In the genomic region with DNA sequence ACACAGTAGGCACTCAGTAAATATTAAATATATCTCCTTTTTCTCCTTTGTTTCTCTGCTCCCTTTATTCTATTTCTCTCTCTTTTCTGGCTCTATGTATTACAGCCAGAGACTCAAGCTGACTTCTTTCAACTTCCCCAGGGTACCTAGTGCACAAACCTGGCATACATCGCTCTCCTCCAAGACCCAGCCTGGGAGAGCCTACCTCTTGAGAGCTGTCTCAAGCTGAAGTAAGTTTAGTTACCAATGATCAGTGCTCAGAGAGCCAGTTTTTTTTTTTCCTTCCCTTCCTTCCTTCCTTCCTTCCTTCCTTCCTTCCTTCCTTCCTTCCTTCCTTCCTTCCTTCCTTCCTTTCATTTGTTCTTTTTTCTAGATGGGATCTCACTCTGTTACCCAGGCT, we compare ENCODE assay signal across 38 cellular contexts. TPM values are rescaled to one million over a fixed set of nuclear protein-coding genes. Genes with fewer than 3 reads are reported as not detected.
"Had no signal": no experiment of that assay in that cellular context is flagged by ENCODE, and none has a peak within 500 bp of the region (broad histone marks: within the 10 kb centered on the region; RNA-seq: fewer than 3 reads in every experiment).

No MANE protein-coding gene starts in this region.

- H3K4me3 ChIP-seq: ascending aorta, cardiac muscle cell had no signal

- H3K4me1 Mint-ChIP-seq: activated B cell treated with CpG ODN at 0.5 μM for 24 hours; activated CD4-positive, alpha-beta memory T cell treated with anti-CD3 and anti-CD28 coated beads, Interleukin-2, amount 10 ng/mL, durations not matched to agents 7 days and 5 days; activated CD4-positive, alpha-beta T cell treated with anti-CD3 and anti-CD28 coated beads for 36 hours; activated CD4-positive, alpha-beta T cell treated with anti-CD3 and anti-CD28 coated beads, Interleukin-2, amount 10 ng/mL, durations not matched to agents 7 days and 5 days; activated CD8-positive, alpha-beta memory T cell treated with anti-CD3 and anti-CD28 coated beads, Interleukin-2, amount 10 ng/mL, durations not matched to agents 7 days and 5 days; activated naive CD4-positive, alpha-beta T cell treated with anti-CD3 and anti-CD28 coated beads, Interleukin-2, amount 10 ng/mL, durations not matched to agents 7 days and 5 days; activated naive CD4-positive, alpha-beta T cell treated with anti-CD3 and anti-CD28 coated beads, Interleukin-2, amount 50 U/mL, for 24 hours; activated naive CD8-positive, alpha-beta T cell treated with anti-CD3 and anti-CD28 coated beads, Interleukin-2, amount 10 ng/mL, durations not matched to agents 7 days and 5 days; activated naive CD8-positive, alpha-beta T cell treated with anti-CD3 and anti-CD28 coated beads, Interleukin-2, amount 50 U/mL, for 24 hours; brain; central memory CD8-positive, alpha-beta T cell had no signal

- H3K27ac ChIP-seq: ascending aorta, cardiac muscle cell, VCaP had no signal

- H3K36me3 Mint-ChIP-seq: activated CD8-positive, alpha-beta memory T cell treated with anti-CD3 and anti-CD28 coated beads, Interleukin-2, amount 10 ng/mL, durations not matched to agents 7 days and 5 days; activated naive CD4-positive, alpha-beta T cell treated with anti-CD3 and anti-CD28 coated beads, Interleukin-2, amount 10 ng/mL, durations not matched to agents 7 days and 5 days; activated naive CD4-positive, alpha-beta T cell treated with anti-CD3 and anti-CD28 coated beads, Interleukin-2, amount 50 U/mL, for 24 hours; activated naive CD8-positive, alpha-beta T cell; activated naive CD8-positive, alpha-beta T cell treated with anti-CD3 and anti-CD28 coated beads, Interleukin-2, amount 10 ng/mL, durations not matched to agents 7 days and 5 days; brain had no signal

- FAIRE-seq: bronchial epithelial cell, TTC549 had no signal

- H3K27me3 ChIP-seq: ascending aorta, cardiac muscle cell had no signal

- H3K27ac Mint-ChIP-seq: activated B cell treated with CpG ODN at 0.5 μM for 24 hours; activated CD4-positive, alpha-beta memory T cell treated with anti-CD3 and anti-CD28 coated beads, Interleukin-2, amount 10 ng/mL, durations not matched to agents 7 days and 5 days; activated CD4-positive, alpha-beta T cell treated with anti-CD3 and anti-CD28 coated beads for 36 hours; activated CD4-positive, alpha-beta T cell treated with anti-CD3 and anti-CD28 coated beads, Interleukin-2, amount 10 ng/mL, durations not matched to agents 7 days and 5 days; activated CD8-positive, alpha-beta memory T cell treated with anti-CD3 and anti-CD28 coated beads, Interleukin-2, amount 10 ng/mL, durations not matched to agents 7 days and 5 days; activated CD8-positive, alpha-beta T cell treated with anti-CD3 and anti-CD28 coated beads, Interleukin-2, amount 10 ng/mL, durations not matched to agents 7 days and 5 days; activated naive CD4-positive, alpha-beta T cell treated with anti-CD3 and anti-CD28 coated beads, Interleukin-2, amount 10 ng/mL, durations not matched to agents 7 days and 5 days; activated naive CD4-positive, alpha-beta T cell treated with anti-CD3 and anti-CD28 coated beads, Interleukin-2, amount 50 U/mL, for 24 hours; activated naive CD8-positive, alpha-beta T cell; activated naive CD8-positive, alpha-beta T cell treated with anti-CD3 and anti-CD28 coated beads, Interleukin-2, amount 10 ng/mL, durations not matched to agents 7 days and 5 days; activated naive CD8-positive, alpha-beta T cell treated with anti-CD3 and anti-CD28 coated beads, Interleukin-2, amount 50 U/mL, for 24 hours; activated T-cell treated with anti-CD3 and anti-CD28 coated beads, Interleukin-2, amount 50 U/mL, for 24 hours; activated T-helper 2 cell treated with anti-CD3 and anti-CD28 coated beads, Interferon-gamma antibody, Interleukin-2, Interleukin-4, amounts not matched to agents 10 μg/mL and 5 μg/mL and 100 μg/mL, durations not matched to agents 14 hours and 24 hours and 36 hours; brain; T-helper 17 cell had no signal

- H3K9me3 ChIP-seq: ascending aorta had no signal

- DNase-seq: activated B cell treated with CpG ODN at 0.5 μM for 24 hours; activated CD4-positive, alpha-beta memory T cell treated with anti-CD3 and anti-CD28 coated beads, Interleukin-2, amount 10 ng/mL, durations not matched to agents 7 days and 5 days; activated CD4-positive, alpha-beta T cell treated with anti-CD3 and anti-CD28 coated beads for 1 hour; activated CD4-positive, alpha-beta T cell treated with anti-CD3 and anti-CD28 coated beads for 36 hours; activated CD4-positive, alpha-beta T cell treated with anti-CD3 and anti-CD28 coated beads for 48 hours; activated CD4-positive, alpha-beta T cell treated with anti-CD3 and anti-CD28 coated beads, Interleukin-2, amount 10 ng/mL, durations not matched to agents 7 days and 5 days; activated CD4-positive, alpha-beta T cell treated with anti-CD3 and anti-CD28 coated beads, Interleukin-2, amount 50 U/mL, for 48 hours; activated CD8-positive, alpha-beta memory T cell treated with anti-CD3 and anti-CD28 coated beads for 24 hours; activated CD8-positive, alpha-beta memory T cell treated with anti-CD3 and anti-CD28 coated beads, Interleukin-2, amount 10 ng/mL, durations not matched to agents 7 days and 5 days; activated CD8-positive, alpha-beta memory T cell treated with anti-CD3 and anti-CD28 coated beads, Interleukin-2, amount 50 U/mL, for 48 hours; activated CD8-positive, alpha-beta T cell treated with anti-CD3 and anti-CD28 coated beads, Interleukin-2, amount 10 ng/mL, durations not matched to agents 7 days and 5 days; activated effector memory CD4-positive, alpha-beta T cell treated with Interleukin-2 at 50 U/mL for 16 hours; activated gamma-delta T cell; activated naive CD4-positive, alpha-beta T cell treated with anti-CD3 and anti-CD28 coated beads, Interleukin-2, amount 10 ng/mL, durations not matched to agents 7 days and 5 days; activated naive CD4-positive, alpha-beta T cell treated with Interleukin-2 at 50 U/mL for 16 hours; activated naive CD8-positive, alpha-beta T cell treated with anti-CD3 and anti-CD28 coated beads, Interleukin-2, amount 10 ng/mL, durations not matched to agents 7 days and 5 days; activated naive CD8-positive, alpha-beta T cell treated with anti-CD3 and anti-CD28 coated beads, Interleukin-2, amount 50 U/mL, for 24 hours; activated T-cell treated with anti-CD3 and anti-CD28 coated beads, Interleukin-2, amount 50 U/mL, for 24 hours; activated T-cell treated with anti-CD3 and anti-CD28 coated beads, Interleukin-2, amount 50 U/mL, for 48 hours; amygdala; anterior cingulate cortex; caudate nucleus; cerebellar nuclear complex; T-helper 17 cell; T-helper 9 cell had no signal

- H3K36me3 ChIP-seq: ascending aorta, cardiac muscle cell had no signal

- H3K4me3 Mint-ChIP-seq: activated B cell treated with CpG ODN at 0.5 μM for 24 hours; activated CD4-positive, alpha-beta memory T cell treated with anti-CD3 and anti-CD28 coated beads, Interleukin-2, amount 10 ng/mL, durations not matched to agents 7 days and 5 days; activated CD4-positive, alpha-beta T cell treated with anti-CD3 and anti-CD28 coated beads for 36 hours; activated CD4-positive, alpha-beta T cell treated with anti-CD3 and anti-CD28 coated beads, Interleukin-2, amount 10 ng/mL, durations not matched to agents 7 days and 5 days; activated CD8-positive, alpha-beta memory T cell treated with anti-CD3 and anti-CD28 coated beads, Interleukin-2, amount 10 ng/mL, durations not matched to agents 7 days and 5 days; activated CD8-positive, alpha-beta T cell treated with anti-CD3 and anti-CD28 coated beads, Interleukin-2, amount 10 ng/mL, durations not matched to agents 7 days and 5 days; activated naive CD4-positive, alpha-beta T cell treated with anti-CD3 and anti-CD28 coated beads, Interleukin-2, amount 10 ng/mL, durations not matched to agents 7 days and 5 days; activated naive CD4-positive, alpha-beta T cell treated with anti-CD3 and anti-CD28 coated beads, Interleukin-2, amount 50 U/mL, for 24 hours; activated naive CD8-positive, alpha-beta T cell; activated naive CD8-positive, alpha-beta T cell treated with anti-CD3 and anti-CD28 coated beads, Interleukin-2, amount 10 ng/mL, durations not matched to agents 7 days and 5 days; activated naive CD8-positive, alpha-beta T cell treated with anti-CD3 and anti-CD28 coated beads, Interleukin-2, amount 50 U/mL, for 24 hours; activated T-cell treated with anti-CD3 and anti-CD28 coated beads, Interleukin-2, amount 50 U/mL, for 24 hours; brain; central memory CD8-positive, alpha-beta T cell; T-helper 17 cell had no signal

- H3K9me3 Mint-ChIP-seq: activated B cell treated with CpG ODN at 0.5 μM for 24 hours; activated CD4-positive, alpha-beta memory T cell treated with anti-CD3 and anti-CD28 coated beads, Interleukin-2, amount 10 ng/mL, durations not matched to agents 7 days and 5 days; activated CD4-positive, alpha-beta T cell treated with anti-CD3 and anti-CD28 coated beads, Interleukin-2, amount 10 ng/mL, durations not matched to agents 7 days and 5 days; activated naive CD4-positive, alpha-beta T cell treated with anti-CD3 and anti-CD28 coated beads, Interleukin-2, amount 10 ng/mL, durations not matched to agents 7 days and 5 days; activated naive CD4-positive, alpha-beta T cell treated with anti-CD3 and anti-CD28 coated beads, Interleukin-2, amount 50 U/mL, for 24 hours; activated naive CD8-positive, alpha-beta T cell treated with anti-CD3 and anti-CD28 coated beads, Interleukin-2, amount 10 ng/mL, durations not matched to agents 7 days and 5 days; activated naive CD8-positive, alpha-beta T cell treated with anti-CD3 and anti-CD28 coated beads, Interleukin-2, amount 50 U/mL, for 24 hours; activated T-cell treated with anti-CD3 and anti-CD28 coated beads, Interleukin-2, amount 50 U/mL, for 24 hours; activated T-helper 2 cell treated with anti-CD3 and anti-CD28 coated beads, Interferon-gamma antibody, Interleukin-2, Interleukin-4, amounts not matched to agents 10 μg/mL and 5 μg/mL and 100 μg/mL, durations not matched to agents 14 hours and 24 hours and 36 hours; brain; central memory CD8-positive, alpha-beta T cell had no signal

RNA-seq across cellular contexts. Expression of a gene that starts 19.8 kb away (rescaled TPM):
- total RNA-seq: activated B cell treated with CpG ODN at 0.5 μM for 24 hours; activated CD8-positive, alpha-beta T cell treated with anti-CD3 and anti-CD28 coated beads, Interleukin-2, amount 10 ng/mL, durations not matched to agents 7 days and 5 days; activated naive CD8-positive, alpha-beta T cell treated with anti-CD3 and anti-CD28 coated beads, Interleukin-2, amount 10 ng/mL, durations not matched to agents 7 days and 5 days; T-helper 17 cell had no signal

RNA-seq across cellular contexts. Expression of a gene that starts 43.9 kb away (rescaled TPM):
- total RNA-seq: activated B cell treated with CpG ODN at 0.5 μM for 24 hours; activated CD4-positive, alpha-beta memory T cell treated with anti-CD3 and anti-CD28 coated beads, Interleukin-2, amount 10 ng/mL, durations not matched to agents 7 days and 5 days; activated CD4-positive, alpha-beta T cell treated with anti-CD3 and anti-CD28 coated beads for 36 hours; activated CD4-positive, alpha-beta T cell treated with anti-CD3 and anti-CD28 coated beads, Interleukin-2, amount 10 ng/mL, durations not matched to agents 7 days and 5 days; activated CD8-positive, alpha-beta memory T cell treated with anti-CD3 and anti-CD28 coated beads, Interleukin-2, amount 10 ng/mL, durations not matched to agents 7 days and 5 days; activated CD8-positive, alpha-beta T cell treated with anti-CD3 and anti-CD28 coated beads, Interleukin-2, amount 10 ng/mL, durations not matched to agents 7 days and 5 days; activated naive CD8-positive, alpha-beta T cell treated with anti-CD3 and anti-CD28 coated beads, Interleukin-2, amount 10 ng/mL, durations not matched to agents 7 days and 5 days; activated T-helper 2 cell treated with anti-CD3 and anti-CD28 coated beads, Interferon-gamma antibody, Interleukin-2, Interleukin-4, amounts not matched to agents 10 μg/mL and 5 μg/mL and 100 μg/mL, durations not matched to agents 14 hours and 24 hours and 36 hours; ascending aorta; bronchial epithelial cell; cardiac muscle cell; chondrocyte; T-helper 1 cell treated with Interleukin-12 subunit alpha and Interleukin-12 subunit beta and Interleukin-4 antibody, amounts not matched to agents 30 ng/mL and 1 ng/mL, for 36 hours; T-helper 17 cell; T-helper 2 cell treated with Interferon-gamma antibody and Interleukin-4, amounts not matched to agents 100 ng/mL and 5 ng/mL, for 36 hours had no signal
- polyA plus RNA-seq: cardiac muscle cell had no signal
